12 cellular contexts compared by ENCODE assay signal in genomic region chr20:4665591-4665990, GRCh38. TPM values are rescaled to one million over a fixed set of nuclear protein-coding genes. Genes with fewer than 3 reads are reported as not detected.
DNase-seq lines count a peak whose midpoint lies in the region; ATAC-seq lines count a peak whose summit lies in the region.
"Had no signal": no experiment of that assay in that cellular context is flagged by ENCODE, and none has a peak within 500 bp of the region (broad histone marks: within the 10 kb centered on the region; RNA-seq: fewer than 3 reads in every experiment).

No MANE protein-coding gene starts in this region.

- no peak for DNase-seq in activated CD4-positive, alpha-beta T cell treated with anti-CD3 and anti-CD28 coated beads for 36 hours
- no peak for DNase-seq in activated CD4-positive, alpha-beta T cell treated with anti-CD3 and anti-CD28 coated beads, Interleukin-2, amount 50 U/mL, for 48 hours
- no peak for DNase-seq in SJSA1 (ENCODE audit: low read depth in 1 of 2, low spot score in 2 of 2)
- DNase-seq in central memory CD8-positive, alpha-beta T cell (ENCODE audit: low spot score in 2 of 2): no peak
- DNase-seq in DMS79 (lab: John Stamatoyannopoulos, UW): no peak
- DNase-seq in NCI-H128 (lab: John Stamatoyannopoulos, UW; ENCODE audit: unreplicated experiment): no peak
- DNase-seq: DMS53, GOT3 had no signal

- H3K27ac ChIP-seq in SJSA1 (peak overlapping the region; percentile 71), skin epidermis (peak overlapping the region in 18 of 21 experiments; percentile 4 to 89 (median 62))

- no peaks in the 10 kb centered on the region for H3K27me3 ChIP-seq in SJSA1 (replicated peaks)
- H3K27me3 ChIP-seq: transverse colon had no signal

- H3K27me3 Mint-ChIP-seq in activated CD4-positive, alpha-beta T cell treated with anti-CD3 and anti-CD28 coated beads for 36 hours: no peaks in the 10 kb centered on the region
- peaks cover 9% of the 10 kb centered on the region for H3K27me3 Mint-ChIP-seq in central memory CD8-positive, alpha-beta T cell

- POLR2A ChIA-PET in activated CD4-positive, alpha-beta T cell treated with anti-CD3 and anti-CD28 coated beads for 36 hours (lab: Charles Lee): interaction anchor here (0.6 to 1.1 kb wide), 2 partner anchors 31 to 981 kb away, joined by 3 to 4 read pairs; no protein-coding TSS in a partner anchor

- peak overlapping the region; percentile 75 for H3K27ac Mint-ChIP-seq in activated CD4-positive, alpha-beta T cell treated with anti-CD3 and anti-CD28 coated beads for 36 hours
- H3K27ac Mint-ChIP-seq in central memory CD8-positive, alpha-beta T cell (ENCODE audit: low read depth): peak overlapping the region; percentile 85

- H3K9me3 Mint-ChIP-seq in activated CD4-positive, alpha-beta T cell treated with anti-CD3 and anti-CD28 coated beads for 36 hours (ENCODE audit: low read depth): no peaks in the 10 kb centered on the region
- H3K9me3 Mint-ChIP-seq in central memory CD8-positive, alpha-beta T cell: no peaks in the 10 kb centered on the region

- no peak overlapping the region for H3K4me3 ChIP-seq in SJSA1
- no peak overlapping the region for H3K4me3 ChIP-seq in skin epidermis
- H3K4me3 ChIP-seq: transverse colon had no signal

- H3K4me1 Mint-ChIP-seq in activated CD4-positive, alpha-beta T cell treated with anti-CD3 and anti-CD28 coated beads for 36 hours: peaks cover 39% of the 10 kb centered on the region
- H3K4me1 Mint-ChIP-seq in central memory CD8-positive, alpha-beta T cell: peaks cover 30% of the 10 kb centered on the region

- H3K36me3 ChIP-seq in SJSA1: no peaks in the 10 kb centered on the region
- H3K36me3 ChIP-seq: transverse colon had no signal

- peak overlapping the region; percentile 53 for H3K4me3 Mint-ChIP-seq in activated CD4-positive, alpha-beta T cell treated with anti-CD3 and anti-CD28 coated beads for 36 hours
- peak overlapping the region; percentile 64 for H3K4me3 Mint-ChIP-seq in central memory CD8-positive, alpha-beta T cell

- peak; percentile 53 for ATAC-seq in activated CD4-positive, alpha-beta T cell treated with anti-CD3 and anti-CD28 coated beads for 36 hours
- no peak for ATAC-seq in central memory CD8-positive, alpha-beta T cell (replicated peaks; ENCODE audit: extremely low read depth, poor library complexity, severe bottlenecking)
- no peak for ATAC-seq in HG03520 (IDR thresholded peaks at IDR 0.05; ENCODE audit: unreplicated experiment)

- intact Hi-C loops in activated CD4-positive, alpha-beta T cell treated with anti-CD3 and anti-CD28 coated beads for 36 hours (cut with DNase I, micrococcal nuclease): no loop called here

- H3K36me3 Mint-ChIP-seq in activated CD4-positive, alpha-beta T cell treated with anti-CD3 and anti-CD28 coated beads for 36 hours (ENCODE audit: low read depth): no peaks in the 10 kb centered on the region
- H3K36me3 Mint-ChIP-seq in central memory CD8-positive, alpha-beta T cell (ENCODE audit: insufficient read depth): peaks cover 3% of the 10 kb centered on the region

- H3K4me1 ChIP-seq in SJSA1 (replicated peaks): peaks cover 22% of the 10 kb centered on the region

- no peaks in the 10 kb centered on the region for H3K9me3 ChIP-seq in SJSA1 (replicated peaks)
- H3K9me3 ChIP-seq: transverse colon had no signal

- CTCF ChIA-PET in activated CD4-positive, alpha-beta T cell treated with anti-CD3 and anti-CD28 coated beads for 36 hours (lab: Charles Lee): interaction anchor here (0.7 to 1.4 kb wide), 6 partner anchors 12 to 1665 kb away, joined by 3 to 4 read pairs (median 3); no protein-coding TSS in a partner anchor

RNA-seq across cellular contexts. Expression of gene PRNP, which starts 20.7 kb away (rescaled TPM):
- 10 to 100 TPM; 42.4 to 43.8 TPM for total RNA-seq in activated CD4-positive, alpha-beta T cell treated with anti-CD3 and anti-CD28 coated beads for 36 hours
- 221 and 268 TPM in 2 replicates for total RNA-seq in SJSA1 (2014; rRNA removed; shearing (Covaris generic))

RNA-seq across cellular contexts. Expression of gene PRND, which starts 56.1 kb away (rescaled TPM):
- total RNA-seq in activated CD4-positive, alpha-beta T cell treated with anti-CD3 and anti-CD28 coated beads for 36 hours: not detected
- total RNA-seq in SJSA1 (2014; rRNA removed; shearing (Covaris generic)): not detected in 2 replicates
- total RNA-seq: myocyte, transverse colon had no signal
